8 cellular contexts compared by ENCODE assay signal in genomic region chrX:153924149-153924861, GRCh38.
DNase-seq lines count a peak whose midpoint lies in the region; ATAC-seq and TF ChIP-seq lines count a peak whose summit lies in the region.

No MANE protein-coding gene starts in this region.

- peak; percentile 26 for TF ChIP-seq CTCF in AG09309 (IDR thresholded peaks at IDR 0.05; ENCODE audit: control insufficient read depth, insufficient read depth, low read depth, low read length, missing control alignments)

- H3K36me3 Mint-ChIP-seq in activated naive CD4-positive, alpha-beta T cell treated with anti-CD3 and anti-CD28 coated beads, Interleukin-2, amount 50 U/mL, for 24 hours = peaks cover 2% of the 10 kb centered on the region

- H3K27me3 Mint-ChIP-seq in activated naive CD4-positive, alpha-beta T cell treated with anti-CD3 and anti-CD28 coated beads, Interleukin-2, amount 50 U/mL, for 24 hours = no peaks in the 10 kb centered on the region

- DNase-seq in AG09309 (ENCODE audit: low read depth) = no peak
- peak; percentile 66 for DNase-seq in GDM1 (lab: John Stamatoyannopoulos, UW)
- DNase-seq in NCI-H2227 (lab: John Stamatoyannopoulos, UW; ENCODE audit: unreplicated experiment) = peak; percentile 51
- DNase-seq in islet precursor cell = peak; percentile 72

- H3K4me3 Mint-ChIP-seq in activated naive CD4-positive, alpha-beta T cell treated with anti-CD3 and anti-CD28 coated beads, Interleukin-2, amount 50 U/mL, for 24 hours = peak overlapping the region; percentile 91

- peaks cover 38% of the 10 kb centered on the region for H3K4me1 Mint-ChIP-seq in activated naive CD4-positive, alpha-beta T cell treated with anti-CD3 and anti-CD28 coated beads, Interleukin-2, amount 50 U/mL, for 24 hours

- ATAC-seq in HG03565 (IDR thresholded peaks at IDR 0.05; ENCODE audit: unreplicated experiment) (no peak), GM18868 (IDR thresholded peaks at IDR 0.05; ENCODE audit: unreplicated experiment) (no peak), GM21619 (IDR thresholded peaks at IDR 0.05; ENCODE audit: unreplicated experiment) (no peak)

- no peaks in the 10 kb centered on the region for H3K9me3 Mint-ChIP-seq in activated naive CD4-positive, alpha-beta T cell treated with anti-CD3 and anti-CD28 coated beads, Interleukin-2, amount 50 U/mL, for 24 hours

- H3K27ac Mint-ChIP-seq in activated naive CD4-positive, alpha-beta T cell treated with anti-CD3 and anti-CD28 coated beads, Interleukin-2, amount 50 U/mL, for 24 hours = peak overlapping the region; percentile 62

- no peak overlapping the region for H3K4me3 ChIP-seq in AG09309 (ENCODE audit: control insufficient read depth, low read depth, low read length)
